In genomic region chr17:75271955-75272847, GRCh38 we compare ENCODE assay signal across 6 cellular contexts. TPM values are rescaled to one million over a fixed set of nuclear protein-coding genes. Genes with fewer than 3 reads are reported as not detected.
DNase-seq lines count a peak whose midpoint lies in the region; ATAC-seq and TF ChIP-seq lines count a peak whose summit lies in the region.

No MANE protein-coding gene starts in this region.

- no peak overlapping the region for H3K27ac Mint-ChIP-seq in osteocyte (ENCODE audit: unreplicated experiment)

- H3K36me3 Mint-ChIP-seq in osteocyte (ENCODE audit: unreplicated experiment), result no peaks in the 10 kb centered on the region

- H3K4me3 Mint-ChIP-seq in osteocyte (ENCODE audit: unreplicated experiment), result peak overlapping the region; percentile 77

- H3K9me3 Mint-ChIP-seq in osteocyte (ENCODE audit: unreplicated experiment), result no peaks in the 10 kb centered on the region

- ATAC-seq in GM21360 (IDR thresholded peaks at IDR 0.05; ENCODE audit: unreplicated experiment), result no peak

- H3K27me3 Mint-ChIP-seq in osteocyte (ENCODE audit: unreplicated experiment), result no peaks in the 10 kb centered on the region

- DNase-seq in stimulated activated CD4-positive, alpha-beta T cell treated with anti-CD3 and anti-CD28 coated beads, Interleukin-1b, Interleukin-23, amount 100 ng/mL, for 48 hours, result peak; percentile 16
- no peak for DNase-seq in stimulated activated CD4-positive, alpha-beta T cell treated with anti-CD3 and anti-CD28 coated beads, Interleukin-4, amount 100 ng/mL, for 4 hours
- DNase-seq in cerebellum (ENCODE audit: low spot score) (peak; percentile 77), osteocyte (ENCODE audit: extremely low spot score, unreplicated experiment) (no peak), NCI-H2029 (lab: John Stamatoyannopoulos, UW) (no peak)

- no peak for TF ChIP-seq CTCF in osteocyte (IDR thresholded peaks at IDR 0.05)

- H3K4me1 Mint-ChIP-seq in osteocyte (ENCODE audit: unreplicated experiment), result peaks cover 18% of the 10 kb centered on the region

RNA-seq across cellular contexts. Expression of gene MIF4GD, which starts 1.2 kb away (rescaled TPM):
- total RNA-seq in cerebellum, result 7.0 TPM
- total RNA-seq in osteocyte, result 25.4 and 27.9 TPM in 2 replicates

RNA-seq across cellular contexts. Expression of gene MRPS7, which starts 10.5 kb away (rescaled TPM):
- 21.8 TPM for total RNA-seq in cerebellum
- total RNA-seq in osteocyte, result 49.6 and 50.4 TPM in 2 replicates

RNA-seq across cellular contexts. Expression of gene GGA3, which starts 10.8 kb away (rescaled TPM):
- total RNA-seq in cerebellum (15.4 TPM), osteocyte (34.3 and 34.6 TPM in 2 replicates)

RNA-seq across cellular contexts. Expression of gene SLC25A19, which starts 17.0 kb away (rescaled TPM):
- 5.6 TPM for total RNA-seq in cerebellum
- 8.6 and 12.3 TPM in 2 replicates for total RNA-seq in osteocyte

Comparison
In these comparisons a context has a peak if more than half of its experiments do, and no peak if none do; other contexts are left out.
1. DNase-seq: peak in stimulated activated CD4-positive, alpha-beta T cell treated with anti-CD3 and anti-CD28 coated beads, Interleukin-1b, Interleukin-23, amount 100 ng/mL, for 48 hours (single experiment) and cerebellum (single experiment); none in stimulated activated CD4-positive, alpha-beta T cell treated with anti-CD3 and anti-CD28 coated beads, Interleukin-4, amount 100 ng/mL, for 4 hours (0 of 2), osteocyte (single experiment) and NCI-H2029 (single experiment).